21 cellular contexts compared by ENCODE assay signal in genomic region chr4:87932718-87933136, GRCh38. TPM values are rescaled to one million over a fixed set of nuclear protein-coding genes. Genes with fewer than 3 reads are reported as not detected.
"Had no signal": no experiment of that assay in that cellular context is flagged by ENCODE, and none has a peak within 500 bp of the region (broad histone marks: within the 10 kb centered on the region; RNA-seq: fewer than 3 reads in every experiment).

No MANE protein-coding gene starts in this region.

- H3K27ac Mint-ChIP-seq: immature natural killer cell; memory B cell; naive B cell; progenitor cell of endocrine pancreas; stimulated activated naive CD8-positive, alpha-beta T cell treated with anti-CD3 and anti-CD28 coated beads, Interleukin-15, Interleukin-2, amounts not matched to agents 100 ng/mL and 50 ng/mL, for 24 hours; type B pancreatic cell had no signal

- H3K27me3 Mint-ChIP-seq: type B pancreatic cell had no signal

- H3K36me3 ChIP-seq: esophagus squamous epithelium, heart right ventricle, right atrium auricular region had no signal

- H3K27me3 ChIP-seq: esophagus squamous epithelium, heart right ventricle, right atrium auricular region had no signal

- DNase-seq: activated CD4-positive, alpha-beta T cell treated with anti-CD3 and anti-CD28 coated beads, Interleukin-2, amount 50 U/mL, for 1 hour; activated CD4-positive, CD25-positive, alpha-beta regulatory T cell treated with anti-CD3 and anti-CD28 coated beads, Interleukin-2, amount 50 U/mL, for 72 hours; activated CD8-positive, alpha-beta memory T cell treated with anti-CD3 and anti-CD28 coated beads, Interleukin-2, amount 50 U/mL, for 4 hours; activated effector memory CD4-positive, alpha-beta T cell treated with Interleukin-2 at 50 U/mL for 16 hours; activated naive CD4-positive, alpha-beta T cell treated with anti-CD3 and anti-CD28 coated beads, Interleukin-2, amount 50 U/mL, for 16 hours; activated T-cell treated with anti-CD3 and anti-CD28 coated beads, Interleukin-2, amount 50 U/mL, for 48 hours; effector CD8-positive, alpha-beta T cell; esophagus squamous epithelium; heart right ventricle; immature natural killer cell; mucosa of descending colon; naive B cell; stimulated activated CD4-positive, alpha-beta T cell treated with anti-CD3 and anti-CD28 coated beads, Interleukin-2, amount 100 ng/mL, for 24 hours; T1000 had no signal

- H3K4me1 Mint-ChIP-seq: memory B cell, naive B cell, neural crest cell had no signal

- H3K27ac ChIP-seq: esophagus squamous epithelium, heart right ventricle, right atrium auricular region had no signal

- H3K4me3 ChIP-seq: esophagus squamous epithelium, heart right ventricle, mucosa of descending colon, right atrium auricular region had no signal

- H3K9me3 ChIP-seq: esophagus squamous epithelium, mucosa of descending colon had no signal

- H3K9me3 Mint-ChIP-seq: stimulated activated naive CD8-positive, alpha-beta T cell treated with anti-CD3 and anti-CD28 coated beads, Interleukin-15, Interleukin-2, amounts not matched to agents 100 ng/mL and 50 ng/mL, for 24 hours had no signal

- H3K36me3 Mint-ChIP-seq: immature natural killer cell, memory B cell, naive B cell, type B pancreatic cell had no signal

- H3K4me1 ChIP-seq: esophagus squamous epithelium, heart right ventricle, right atrium auricular region had no signal

- H3K4me3 Mint-ChIP-seq: memory B cell; naive B cell; neural crest cell; stimulated activated naive CD8-positive, alpha-beta T cell treated with anti-CD3 and anti-CD28 coated beads, Interleukin-15, Interleukin-2, amounts not matched to agents 100 ng/mL and 50 ng/mL, for 24 hours; type B pancreatic cell had no signal

RNA-seq across cellular contexts. Expression of gene SPP1, which starts 42.8 kb away (rescaled TPM):
- total RNA-seq: bronchial epithelial cell had no signal
- polyA plus RNA-seq: immature natural killer cell had no signal
